9 cellular contexts compared by ENCODE assay signal in genomic region chr4:40254961-40255721, GRCh38. TPM values are rescaled to one million over a fixed set of nuclear protein-coding genes. Genes with fewer than 3 reads are reported as not detected.
A peak's percentile ranks its signal among the peaks of the same experiment; 100 is the strongest.
DNase-seq lines count a peak whose midpoint lies in the region; ATAC-seq and TF ChIP-seq lines count a peak whose summit lies in the region.
"Had no signal": no experiment of that assay in that cellular context is flagged by ENCODE, and none has a peak within 500 bp of the region (broad histone marks: within the 10 kb centered on the region; RNA-seq: fewer than 3 reads in every experiment).

No MANE protein-coding gene starts in this region.

- no peak overlapping the region for H3K4me3 ChIP-seq in ascending aorta
- H3K4me3 ChIP-seq: K562 had no signal

- no peaks in the 10 kb centered on the region for H3K4me1 ChIP-seq in ascending aorta

- DNase-seq in H4 (ENCODE audit: low spot score) = peak; percentile 78
- peak; percentile 64 for DNase-seq in RWPE1 (ENCODE audit: low spot score)
- DNase-seq in dermis blood vessel endothelial cell = peak; percentile 65
- DNase-seq in pons (ENCODE audit: low spot score) = peak; percentile 27
- no peak for DNase-seq in DMS79 (lab: John Stamatoyannopoulos, UW)
- DNase-seq in ascending aorta (ENCODE audit: low spot score in 2 of 2) = no peak

- POLR2A ChIA-PET in RWPE1 (lab: Yijun Ruan, JAX; ENCODE audit: low non-redundant PET) = no interaction called here

- TF ChIP-seq CTCF in RWPE1 (conservative IDR thresholded peaks at IDR 0.05; ENCODE audit: low read depth) (no peak), ascending aorta (IDR thresholded peaks at IDR 0.05) (no peak)

- ATAC-seq in GM21367 (IDR thresholded peaks at IDR 0.05; ENCODE audit: unreplicated experiment) = no peak
- no peak for ATAC-seq in GM19023 (IDR thresholded peaks at IDR 0.05; ENCODE audit: unreplicated experiment)
- ATAC-seq: K562 had no signal

- H3K9me3 ChIP-seq in ascending aorta = no peaks in the 10 kb centered on the region

- no peaks in the 10 kb centered on the region for H3K36me3 ChIP-seq in ascending aorta

- no peaks in the 10 kb centered on the region for H3K27me3 ChIP-seq in ascending aorta

- CTCF ChIA-PET in RWPE1 (lab: Yijun Ruan, JAX) = interaction anchor here (1.6 kb wide), 1 partner anchor 13 kb away, joined by 3 read pairs; no protein-coding TSS in a partner anchor

- intact Hi-C loops in ascending aorta (cut with DNase I) = no loop called here

- peak overlapping the region; percentile 96 for H3K27ac ChIP-seq in RWPE1
- H3K27ac ChIP-seq in ascending aorta = no peak overlapping the region

RNA-seq across cellular contexts. Expression of gene RHOH, which starts 58.3 kb away (rescaled TPM):
- 0.49 TPM in 1 of 2 replicates, not detected in the other for total RNA-seq in H4 (2014; rRNA removed; shearing (Covaris generic))
- 0.17 and 0.65 TPM in 2 replicates for total RNA-seq in dermis blood vessel endothelial cell
- total RNA-seq in ascending aorta = not detected

Comparison
In these comparisons a context has a peak if more than half of its experiments do, and no peak if none do; other contexts are left out.
1. DNase-seq: peak in H4 (single experiment), RWPE1 (single experiment), dermis blood vessel endothelial cell (single experiment) and pons (single experiment); none in DMS79 (single experiment) and ascending aorta (0 of 2).